24 cellular contexts compared by ENCODE assay signal in genomic region chr7:158428131-158428841, GRCh38.
"Had no signal": no experiment of that assay in that cellular context is flagged by ENCODE, and none has a peak within 500 bp of the region (broad histone marks: within the 10 kb centered on the region; RNA-seq: fewer than 3 reads in every experiment).

No MANE protein-coding gene starts in this region.

- H3K27me3 ChIP-seq: breast epithelium, neutrophil, ovary, thyroid gland had no signal

- H3K27me3 Mint-ChIP-seq: activated CD4-positive, alpha-beta T cell treated with anti-CD3 and anti-CD28 coated beads, Interleukin-2, amount 10 ng/mL, durations not matched to agents 7 days and 5 days; activated CD8-positive, alpha-beta memory T cell treated with anti-CD3 and anti-CD28 coated beads, Interleukin-2, amount 10 ng/mL, durations not matched to agents 7 days and 5 days had no signal

- DNase-seq: activated CD4-positive, alpha-beta T cell treated with anti-CD3 and anti-CD28 coated beads, Interleukin-2, amount 10 ng/mL, durations not matched to agents 7 days and 5 days; activated CD4-positive, CD25-positive, alpha-beta regulatory T cell treated with anti-CD3 and anti-CD28 coated beads, Interleukin-2, amount 50 U/mL, for 72 hours; activated CD8-positive, alpha-beta memory T cell treated with anti-CD3 and anti-CD28 coated beads, Interleukin-2, amount 10 ng/mL, durations not matched to agents 7 days and 5 days; activated CD8-positive, alpha-beta T cell treated with anti-CD3 and anti-CD28 coated beads for 36 hours; activated naive CD4-positive, alpha-beta T cell; activated naive CD8-positive, alpha-beta T cell treated with anti-CD3 and anti-CD28 coated beads, Interleukin-2, amount 10 ng/mL, durations not matched to agents 7 days and 5 days; activated T-cell treated with anti-CD3 and anti-CD28 coated beads for 4 hours; amniotic stem cell; erythroblast; foreskin fibroblast; lower lobe of right lung; naive thymus-derived CD8-positive, alpha-beta T cell; right cardiac atrium; stimulated activated CD4-positive, alpha-beta T cell treated with anti-CD3 and anti-CD28 coated beads, Interleukin-12 subunit alpha, Interleukin-12 subunit beta, amount 100 ng/mL, for 4 hours; stimulated activated CD4-positive, alpha-beta T cell treated with anti-CD3 and anti-CD28 coated beads, Interleukin-4, amount 100 ng/mL, for 4 hours; substantia nigra; SW 1271; T-helper 17 cell; thyroid gland had no signal

- H3K4me3 Mint-ChIP-seq: activated CD4-positive, alpha-beta T cell treated with anti-CD3 and anti-CD28 coated beads, Interleukin-2, amount 10 ng/mL, durations not matched to agents 7 days and 5 days; activated CD8-positive, alpha-beta memory T cell treated with anti-CD3 and anti-CD28 coated beads, Interleukin-2, amount 10 ng/mL, durations not matched to agents 7 days and 5 days; activated CD8-positive, alpha-beta T cell treated with anti-CD3 and anti-CD28 coated beads for 36 hours; activated naive CD8-positive, alpha-beta T cell treated with anti-CD3 and anti-CD28 coated beads, Interleukin-2, amount 10 ng/mL, durations not matched to agents 7 days and 5 days; naive thymus-derived CD8-positive, alpha-beta T cell; stimulated activated naive CD8-positive, alpha-beta T cell treated with anti-CD3 and anti-CD28 coated beads, Interleukin-15, Interleukin-2, amounts not matched to agents 100 ng/mL and 50 ng/mL, for 24 hours; T-helper 17 cell had no signal

- H3K4me1 ChIP-seq: breast epithelium had no signal

- H3K36me3 Mint-ChIP-seq: activated CD8-positive, alpha-beta memory T cell treated with anti-CD3 and anti-CD28 coated beads, Interleukin-2, amount 10 ng/mL, durations not matched to agents 7 days and 5 days; activated naive CD8-positive, alpha-beta T cell treated with anti-CD3 and anti-CD28 coated beads, Interleukin-2, amount 10 ng/mL, durations not matched to agents 7 days and 5 days; naive thymus-derived CD8-positive, alpha-beta T cell had no signal

- H3K9me3 ChIP-seq: breast epithelium, lower lobe of right lung, neutrophil, ovary, thyroid gland had no signal

- H3K27ac ChIP-seq: breast epithelium, coronary artery, lower lobe of right lung, neutrophil, ovary, thyroid gland had no signal

- H3K9me3 Mint-ChIP-seq: activated CD4-positive, alpha-beta T cell treated with anti-CD3 and anti-CD28 coated beads, Interleukin-2, amount 10 ng/mL, durations not matched to agents 7 days and 5 days; activated CD8-positive, alpha-beta T cell treated with anti-CD3 and anti-CD28 coated beads for 36 hours; activated naive CD8-positive, alpha-beta T cell treated with anti-CD3 and anti-CD28 coated beads, Interleukin-2, amount 10 ng/mL, durations not matched to agents 7 days and 5 days; naive thymus-derived CD8-positive, alpha-beta T cell; stimulated activated naive CD8-positive, alpha-beta T cell treated with anti-CD3 and anti-CD28 coated beads, Interleukin-15, Interleukin-2, amounts not matched to agents 100 ng/mL and 50 ng/mL, for 24 hours had no signal

- H3K27ac Mint-ChIP-seq: activated CD4-positive, alpha-beta T cell treated with anti-CD3 and anti-CD28 coated beads, Interleukin-2, amount 10 ng/mL, durations not matched to agents 7 days and 5 days; activated CD8-positive, alpha-beta memory T cell treated with anti-CD3 and anti-CD28 coated beads, Interleukin-2, amount 10 ng/mL, durations not matched to agents 7 days and 5 days; activated CD8-positive, alpha-beta T cell treated with anti-CD3 and anti-CD28 coated beads for 36 hours; activated naive CD8-positive, alpha-beta T cell treated with anti-CD3 and anti-CD28 coated beads, Interleukin-2, amount 10 ng/mL, durations not matched to agents 7 days and 5 days; naive thymus-derived CD8-positive, alpha-beta T cell; stimulated activated naive CD8-positive, alpha-beta T cell treated with anti-CD3 and anti-CD28 coated beads, Interleukin-15, Interleukin-2, amounts not matched to agents 100 ng/mL and 50 ng/mL, for 24 hours; T-helper 17 cell had no signal

- H3K36me3 ChIP-seq: breast epithelium, lower lobe of right lung, neutrophil, ovary, thyroid gland had no signal

- H3K4me3 ChIP-seq: breast epithelium, coronary artery, lower lobe of right lung, ovary, thyroid gland had no signal

- H3K4me1 Mint-ChIP-seq: activated CD4-positive, alpha-beta T cell treated with anti-CD3 and anti-CD28 coated beads, Interleukin-2, amount 10 ng/mL, durations not matched to agents 7 days and 5 days; activated naive CD8-positive, alpha-beta T cell treated with anti-CD3 and anti-CD28 coated beads, Interleukin-2, amount 10 ng/mL, durations not matched to agents 7 days and 5 days had no signal
